8 cellular contexts compared by ENCODE assay signal in genomic region chr16:15427648-15428239, GRCh38. TPM values are rescaled to one million over a fixed set of nuclear protein-coding genes. Genes with fewer than 3 reads are reported as not detected.
A peak's percentile ranks its signal among the peaks of the same experiment; 100 is the strongest.
DNase-seq lines count a peak whose midpoint lies in the region; ATAC-seq and TF ChIP-seq lines count a peak whose summit lies in the region.

No MANE protein-coding gene starts in this region.

- DNase-seq in GM10248 (ENCODE audit: extremely low spot score) (peak; percentile 53), NCI-H1105 treated with DMSO at 0.1 percent for 48 hours (lab: John Stamatoyannopoulos, UW) (peak; percentile 71), left lobe of liver (ENCODE audit: low spot score) (peak; percentile 62), cerebellar nuclear complex (lab: John Stamatoyannopoulos, UW) (no peak)
- peak; percentile 37 for DNase-seq in activated CD4-positive, CD25-positive, alpha-beta regulatory T cell treated with anti-CD3 and anti-CD28 coated beads, Interleukin-2, amount 50 U/mL, for 72 hours
- DNase-seq in central memory CD4-positive, alpha-beta T cell: peak; percentile 26
- peak; percentile 35 to 44 for DNase-seq in stimulated activated CD4-positive, alpha-beta T cell treated with anti-CD3 and anti-CD28 coated beads, Interleukin-4, amount 100 ng/mL, for 48 hours (ENCODE audit: low read depth in 2 of 2)

- ATAC-seq in left lobe of liver (peak; percentile 98), HG03039 (IDR thresholded peaks at IDR 0.05; ENCODE audit: unreplicated experiment) (no peak)

- POLR2A ChIA-PET in GM10248 (lab: Yijun Ruan, JAX): no interaction called here

- TF ChIP-seq CTCF in GM10248 (IDR thresholded peaks at IDR 0.05; ENCODE audit: control extremely low read depth, extremely low read depth, low read depth, missing control alignments): peak; percentile 56

- CTCF ChIA-PET in GM10248 (lab: Yijun Ruan, JAX): interaction anchor here (0.6 to 1.2 kb wide), 7 partner anchors 9 to 328 kb away, joined by 3 to 4 read pairs (median 3); no protein-coding TSS in a partner anchor

RNA-seq across cellular contexts. Expression of gene BMERB1, which starts 6.6 kb away (rescaled TPM):
- total RNA-seq in left lobe of liver: 12.2 TPM

RNA-seq across cellular contexts. Expression of gene MPV17L, which starts 32.2 kb away (rescaled TPM):
- total RNA-seq in left lobe of liver: 14.6 TPM

RNA-seq across cellular contexts. Expression of gene NPIPA5, which starts 49.6 kb away (rescaled TPM):
- 0.50 TPM for total RNA-seq in left lobe of liver

Comparison
In these comparisons a context has a peak if more than half of its experiments do, and no peak if none do; other contexts are left out.
1. DNase-seq: peak in GM10248 (single experiment), NCI-H1105 treated with DMSO at 0.1 percent for 48 hours (single experiment), activated CD4-positive, CD25-positive, alpha-beta regulatory T cell treated with anti-CD3 and anti-CD28 coated beads, Interleukin-2, amount 50 U/mL, for 72 hours (single experiment), central memory CD4-positive, alpha-beta T cell (single experiment), left lobe of liver (single experiment) and stimulated activated CD4-positive, alpha-beta T cell treated with anti-CD3 and anti-CD28 coated beads, Interleukin-4, amount 100 ng/mL, for 48 hours (2 of 2); none in cerebellar nuclear complex (0 of 2).